10 cellular contexts compared by ENCODE assay signal in genomic region chr2:229342376-229342775, GRCh38.
A peak's percentile ranks its signal among the peaks of the same experiment; 100 is the strongest.
DNase-seq lines count a peak whose midpoint lies in the region; ATAC-seq, FAIRE-seq and TF ChIP-seq lines count a peak whose summit lies in the region.
"Had no signal": no experiment of that assay in that cellular context is flagged by ENCODE, and none has a peak within 500 bp of the region (broad histone marks: within the 10 kb centered on the region; RNA-seq: fewer than 3 reads in every experiment).

No MANE protein-coding gene starts in this region.

- FAIRE-seq in HTR-8/SVneo (lab: Jason Lieb, UNC): no peak
- FAIRE-seq: colon had no signal

- H3K27me3 Mint-ChIP-seq in chondrocyte (ENCODE audit: low read depth): peaks cover 11% of the 10 kb centered on the region
- peaks cover 4% of the 10 kb centered on the region for H3K27me3 Mint-ChIP-seq in neural crest cell (ENCODE audit: low read depth)
- H3K27me3 Mint-ChIP-seq: IgD-negative memory B cell had no signal

- TF ChIP-seq CTCF in chondrocyte (IDR thresholded peaks at IDR 0.05) (peak; percentile 69), neural crest cell (conservative IDR thresholded peaks at IDR 0.05) (peak; percentile 61)

- H3K4me1 Mint-ChIP-seq in chondrocyte (ENCODE audit: low read depth): no peaks in the 10 kb centered on the region
- H3K4me1 Mint-ChIP-seq in neural crest cell: no peaks in the 10 kb centered on the region

- H3K36me3 Mint-ChIP-seq in chondrocyte (ENCODE audit: low read depth) (no peaks in the 10 kb centered on the region), neural crest cell (ENCODE audit: low read depth) (no peaks in the 10 kb centered on the region)
- H3K36me3 Mint-ChIP-seq: IgD-negative memory B cell had no signal

- DNase-seq in EL: peak; percentile 23
- DNase-seq in HTR-8/SVneo (ENCODE audit: insufficient read length, low spot score): peak; percentile 51
- no peak for DNase-seq in chondrocyte (ENCODE audit: low spot score)
- peak; percentile 23 for DNase-seq in neural crest cell (ENCODE audit: low read depth, low spot score)
- no peak for DNase-seq in T-helper 1 cell
- DNase-seq in activated effector memory CD4-positive, alpha-beta T cell treated with anti-CD3 and anti-CD28 coated beads, Interleukin-2, amount 50 U/mL, for 16 hours: no peak

- no peak overlapping the region for H3K27ac Mint-ChIP-seq in chondrocyte (ENCODE audit: unreplicated experiment)
- no peak overlapping the region for H3K27ac Mint-ChIP-seq in neural crest cell (ENCODE audit: unreplicated experiment)

- no peak for ATAC-seq in HG03135 (IDR thresholded peaks at IDR 0.05; ENCODE audit: unreplicated experiment)
- ATAC-seq in GM21786 (IDR thresholded peaks at IDR 0.05; ENCODE audit: unreplicated experiment): no peak

- H3K9me3 Mint-ChIP-seq in chondrocyte (ENCODE audit: low read depth): no peaks in the 10 kb centered on the region
- H3K9me3 Mint-ChIP-seq in neural crest cell: no peaks in the 10 kb centered on the region

- H3K4me3 Mint-ChIP-seq in chondrocyte (ENCODE audit: unreplicated experiment) (no peak overlapping the region), neural crest cell (no peak overlapping the region)
- H3K4me3 Mint-ChIP-seq: IgD-negative memory B cell had no signal

Comparison
In these comparisons a context has a peak if more than half of its experiments do, and no peak if none do; other contexts are left out.
1. DNase-seq: peak in EL (single experiment), HTR-8/SVneo (single experiment) and neural crest cell (single experiment); none in chondrocyte (single experiment), T-helper 1 cell (0 of 5) and activated effector memory CD4-positive, alpha-beta T cell treated with anti-CD3 and anti-CD28 coated beads, Interleukin-2, amount 50 U/mL, for 16 hours (single experiment).